In the genomic region with DNA sequence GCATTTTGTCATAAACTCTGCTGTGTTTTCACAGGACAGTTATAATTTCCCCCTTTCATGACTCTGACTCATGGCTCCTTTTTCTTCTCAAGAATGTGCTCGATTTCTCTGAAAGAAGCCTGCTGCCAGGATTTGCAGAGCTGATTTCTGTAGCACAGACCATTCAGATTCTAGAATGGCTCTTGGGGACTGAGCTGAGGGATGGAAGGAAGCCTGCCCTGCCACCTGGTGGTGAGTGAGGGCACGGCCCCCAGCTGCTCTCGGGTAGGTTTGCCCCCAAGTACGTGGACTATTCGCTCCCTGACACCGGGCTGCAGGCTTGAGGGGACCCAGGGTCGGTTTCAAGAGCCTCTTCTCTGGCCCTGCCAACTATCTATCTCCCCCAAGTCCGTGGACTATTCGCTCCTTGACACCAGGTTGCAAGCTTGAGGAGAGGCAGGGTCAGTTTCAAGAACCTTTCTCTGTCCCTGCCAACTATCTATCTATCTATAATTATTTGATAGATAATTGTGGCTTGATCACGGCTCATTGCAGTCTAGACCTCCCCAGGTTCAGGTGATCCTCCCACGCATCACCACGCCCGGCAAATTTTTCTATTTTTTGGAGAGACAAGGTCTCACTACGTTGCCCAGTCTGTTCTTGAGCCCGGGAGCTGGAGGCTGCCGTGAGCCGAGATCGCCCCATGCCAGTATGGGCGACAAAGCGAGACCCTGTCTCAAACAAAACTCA, we compare ENCODE assay signal across 8 cellular contexts. TPM values are rescaled to one million over a fixed set of nuclear protein-coding genes. Genes with fewer than 3 reads are reported as not detected.
DNase-seq lines count a peak whose midpoint lies in the region; ATAC-seq and TF ChIP-seq lines count a peak whose summit lies in the region.

No MANE protein-coding gene starts in this region.

- H3K27me3 ChIP-seq in aorta (ENCODE audit: control insufficient read depth in 1 of 2, insufficient read depth in 2 of 2, low read length in 1 of 2) = no peaks in the 10 kb centered on the region

- no peaks in the 10 kb centered on the region for H3K9me3 Mint-ChIP-seq in activated naive CD8-positive, alpha-beta T cell treated with anti-CD3 and anti-CD28 coated beads, Interleukin-2, amount 10 ng/mL, durations not matched to agents 7 days and 5 days

- no peaks in the 10 kb centered on the region for H3K36me3 Mint-ChIP-seq in activated naive CD8-positive, alpha-beta T cell treated with anti-CD3 and anti-CD28 coated beads, Interleukin-2, amount 10 ng/mL, durations not matched to agents 7 days and 5 days

- H3K4me1 ChIP-seq in aorta (ENCODE audit: control insufficient read depth in 1 of 2, insufficient read depth in 2 of 2, low read length in 2 of 2) = no peaks in the 10 kb centered on the region

- no peaks in the 10 kb centered on the region for H3K36me3 ChIP-seq in aorta (ENCODE audit: control insufficient read depth in 1 of 2, insufficient read depth in 2 of 2, low read length in 1 of 2)

- no peaks in the 10 kb centered on the region for H3K9me3 ChIP-seq in aorta (ENCODE audit: control insufficient read depth, low read length)

- peaks cover 1% of the 10 kb centered on the region for H3K27me3 Mint-ChIP-seq in activated naive CD8-positive, alpha-beta T cell treated with anti-CD3 and anti-CD28 coated beads, Interleukin-2, amount 10 ng/mL, durations not matched to agents 7 days and 5 days

- H3K4me1 Mint-ChIP-seq in activated naive CD8-positive, alpha-beta T cell treated with anti-CD3 and anti-CD28 coated beads, Interleukin-2, amount 10 ng/mL, durations not matched to agents 7 days and 5 days = peaks cover 21% of the 10 kb centered on the region

- DNase-seq in NCI-H1105 treated with DMSO at 0.1 percent for 48 hours (lab: John Stamatoyannopoulos, UW) (peak; percentile 61), SKM-1 treated with dmso at 0.1 percent for 144 hours (lab: John Stamatoyannopoulos, UW; ENCODE audit: unreplicated experiment) (peak; percentile 60), cardiac septum (ENCODE audit: low spot score) (peak; percentile 82), putamen (ENCODE audit: low spot score) (peak; percentile 49), aorta (peak; percentile 83 to 90)
- DNase-seq in activated naive CD8-positive, alpha-beta T cell treated with anti-CD3 and anti-CD28 coated beads, Interleukin-2, amount 10 ng/mL, durations not matched to agents 7 days and 5 days = peak; percentile 82

- no peak overlapping the region for H3K27ac Mint-ChIP-seq in activated naive CD8-positive, alpha-beta T cell treated with anti-CD3 and anti-CD28 coated beads, Interleukin-2, amount 10 ng/mL, durations not matched to agents 7 days and 5 days

- intact Hi-C loops in cardiac septum (cut with DNase I) (loop anchor here (5.0 kb wide), 2 partner anchors 35 to 320 kb away; no protein-coding TSS in a partner anchor), aorta (cut with DNase I) (loop anchor here (1.0 to 5.0 kb wide), 2 partner anchors 35 to 125 kb away; no protein-coding TSS in a partner anchor)

- no peak overlapping the region for H3K4me3 ChIP-seq in GM12875 (ENCODE audit: low read depth, low read length)
- H3K4me3 ChIP-seq in aorta (ENCODE audit: low read length in 2 of 2) = no peak overlapping the region

- peak; percentile 65 for ATAC-seq in HG02678 (IDR thresholded peaks at IDR 0.05; ENCODE audit: unreplicated experiment)
- peak; percentile 78 for ATAC-seq in activated naive CD8-positive, alpha-beta T cell treated with anti-CD3 and anti-CD28 coated beads, Interleukin-2, amount 10 ng/mL, durations not matched to agents 7 days and 5 days (ENCODE audit: low read depth)
- ATAC-seq in aorta (ENCODE audit: low FRiP score) = peak; percentile 90

- POLR2A ChIA-PET in activated naive CD8-positive, alpha-beta T cell treated with anti-CD3 and anti-CD28 coated beads, Interleukin-2, amount 10 ng/mL, durations not matched to agents 7 days and 5 days (lab: Charles Lee) = interaction anchor here (0.5 to 2.3 kb wide), 7 partner anchors 19 to 1377 kb away, joined by 3 to 20 read pairs (median 4); partner anchors contain the start of genes ALMS1, CCT7, FBXO41 and PRADC1

- WGBS in aorta, 2 donors = 45 to 50% methylated on average over 20 of the region's 20 CpGs

- H3K27ac ChIP-seq in aorta (ENCODE audit: low read depth in 1 of 2, low read length in 2 of 2) = peak overlapping the region; percentile 38 to 85

- peak; percentile 99 for TF ChIP-seq CTCF in GM12875 (IDR thresholded peaks at IDR 0.05; ENCODE audit: borderline replicate concordance, insufficient read depth, low read depth, low read length)

- H3K4me3 Mint-ChIP-seq in activated naive CD8-positive, alpha-beta T cell treated with anti-CD3 and anti-CD28 coated beads, Interleukin-2, amount 10 ng/mL, durations not matched to agents 7 days and 5 days = no peak overlapping the region

RNA-seq across cellular contexts. Expression of gene SMYD5, which starts 1.4 kb away (rescaled TPM):
- total RNA-seq in activated naive CD8-positive, alpha-beta T cell treated with anti-CD3 and anti-CD28 coated beads, Interleukin-2, amount 10 ng/mL, durations not matched to agents 7 days and 5 days = 10 to 100 TPM; 18.2 to 26.9 TPM
- total RNA-seq in cardiac septum (24.7 TPM), aorta (10 to 100 TPM; 17.9 to 23.0 TPM)
- polyA plus RNA-seq in aorta = 10 to 100 TPM in 1 of 2 donors, 1 to 10 TPM in 1; 4.3 to 17.3 TPM

RNA-seq across cellular contexts. Expression of gene NOTO, which starts 10.2 kb away (rescaled TPM):
- not detected for total RNA-seq in activated naive CD8-positive, alpha-beta T cell treated with anti-CD3 and anti-CD28 coated beads, Interleukin-2, amount 10 ng/mL, durations not matched to agents 7 days and 5 days
- total RNA-seq in cardiac septum (not detected), aorta (not detected)
- polyA plus RNA-seq in aorta = not detected

RNA-seq across cellular contexts. Expression of gene PRADC1, which starts 20.4 kb away (rescaled TPM):
- total RNA-seq in activated naive CD8-positive, alpha-beta T cell treated with anti-CD3 and anti-CD28 coated beads, Interleukin-2, amount 10 ng/mL, durations not matched to agents 7 days and 5 days = 10 to 100 TPM; 11.6 to 12.5 TPM
- total RNA-seq in cardiac septum = 85.8 TPM
- total RNA-seq in aorta = 10 to 100 TPM; 12.4 to 15.9 TPM
- 10 to 100 TPM; 25.9 to 54.8 TPM for polyA plus RNA-seq in aorta

RNA-seq across cellular contexts. Expression of gene CCT7, which starts 21.5 kb away (rescaled TPM):
- total RNA-seq in activated naive CD8-positive, alpha-beta T cell treated with anti-CD3 and anti-CD28 coated beads, Interleukin-2, amount 10 ng/mL, durations not matched to agents 7 days and 5 days = 100 to 1,000 TPM; 243 to 271 TPM
- total RNA-seq in cardiac septum (186 TPM), aorta (100 to 1,000 TPM; 128 to 157 TPM)
- polyA plus RNA-seq in aorta = 100 to 1,000 TPM; 132 to 154 TPM
